Comparison of ENCODE assay signal across 9 cellular contexts in the genomic region with DNA sequence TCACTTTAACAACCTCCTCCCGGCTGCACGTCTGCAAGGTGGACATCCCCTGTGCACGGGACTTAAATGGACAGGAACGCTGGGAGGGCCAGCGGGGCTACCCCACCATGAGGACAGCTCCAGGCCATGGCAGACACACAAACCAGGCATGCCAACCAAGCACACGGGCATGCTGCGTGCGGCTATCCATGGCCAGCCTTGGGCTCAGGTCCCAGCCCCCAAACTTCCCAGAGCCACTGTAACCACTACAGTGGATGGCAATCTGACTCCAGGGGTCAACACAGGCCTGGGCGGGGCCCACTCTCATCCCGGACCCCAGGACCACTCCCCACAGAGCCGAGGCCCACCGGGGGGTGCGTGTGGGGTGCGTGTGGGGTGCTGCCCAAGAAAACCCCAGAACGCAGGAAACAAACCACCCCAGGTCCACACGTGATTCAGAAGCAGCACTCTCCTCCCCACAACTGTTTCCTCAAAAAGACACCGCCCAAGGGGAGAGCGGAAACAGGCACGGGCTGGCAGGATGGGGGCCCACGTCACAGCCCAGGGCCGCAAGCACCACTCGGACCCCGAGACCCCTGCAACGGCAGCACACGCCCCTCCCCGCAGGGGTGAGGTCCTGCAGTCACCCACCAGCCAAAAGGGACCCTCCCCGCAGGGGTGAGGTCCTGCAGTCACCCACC. TPM values are rescaled to one million over a fixed set of nuclear protein-coding genes. Genes with fewer than 3 reads are reported as not detected.
DNase-seq lines count a peak whose midpoint lies in the region; ATAC-seq and TF ChIP-seq lines count a peak whose summit lies in the region.
"Had no signal": no experiment of that assay in that cellular context is flagged by ENCODE, and none has a peak within 500 bp of the region (broad histone marks: within the 10 kb centered on the region; RNA-seq: fewer than 3 reads in every experiment).

No MANE protein-coding gene starts in this region.

- peaks cover 14% of the 10 kb centered on the region for H3K36me3 Mint-ChIP-seq in activated T-helper 2 cell treated with anti-CD3 and anti-CD28 coated beads, Interferon-gamma antibody, Interleukin-2, Interleukin-4, amounts not matched to agents 10 μg/mL and 5 μg/mL and 100 μg/mL, durations not matched to agents 14 hours and 24 hours and 36 hours (ENCODE audit: low read depth)

- H3K4me3 Mint-ChIP-seq in activated T-helper 2 cell treated with anti-CD3 and anti-CD28 coated beads, Interferon-gamma antibody, Interleukin-2, Interleukin-4, amounts not matched to agents 10 μg/mL and 5 μg/mL and 100 μg/mL, durations not matched to agents 14 hours and 24 hours and 36 hours (ENCODE audit: low read depth), result peak overlapping the region; percentile 78

- intact Hi-C loops in activated T-helper 2 cell treated with anti-CD3 and anti-CD28 coated beads, Interferon-gamma antibody, Interleukin-2, Interleukin-4, amounts not matched to agents 10 μg/mL and 5 μg/mL and 100 μg/mL, durations not matched to agents 14 hours and 24 hours and 36 hours (cut with micrococcal nuclease), result loop anchor here (5.0 kb wide), 2 partner anchors 97 to 492 kb away; a partner anchor contains a TSS
- intact Hi-C loops in right lobe of liver (cut with DNase I), result no loop called here

- WGBS in right lobe of liver (ENCODE audit: insufficient coverage, low coverage, low lambda C conversion rate, missing lambda C conversion rate), result 20% methylated on average over 5 of the region's 27 CpGs

- H3K9me3 Mint-ChIP-seq in activated T-helper 2 cell treated with anti-CD3 and anti-CD28 coated beads, Interferon-gamma antibody, Interleukin-2, Interleukin-4, amounts not matched to agents 10 μg/mL and 5 μg/mL and 100 μg/mL, durations not matched to agents 14 hours and 24 hours and 36 hours, result no peaks in the 10 kb centered on the region

- peak in 3 of 4 donors; percentile 0 for ATAC-seq in right lobe of liver
- ATAC-seq in GM21367 (IDR thresholded peaks at IDR 0.05; ENCODE audit: unreplicated experiment), result no peak

- H4K20me1 ChIP-seq in BLaER1 treated with 17β-estradiol and CSF1 and Interleukin-3, amounts not matched to agents 10 nM and 100 nM, result peaks cover 44 to 100% (median 99%) of the 10 kb centered on the region in 11 experiments

- peak overlapping the region; percentile 63 for H3K27ac Mint-ChIP-seq in activated T-helper 2 cell treated with anti-CD3 and anti-CD28 coated beads, Interferon-gamma antibody, Interleukin-2, Interleukin-4, amounts not matched to agents 10 μg/mL and 5 μg/mL and 100 μg/mL, durations not matched to agents 14 hours and 24 hours and 36 hours

- H3K27me3 Mint-ChIP-seq in activated T-helper 2 cell treated with anti-CD3 and anti-CD28 coated beads, Interferon-gamma antibody, Interleukin-2, Interleukin-4, amounts not matched to agents 10 μg/mL and 5 μg/mL and 100 μg/mL, durations not matched to agents 14 hours and 24 hours and 36 hours (ENCODE audit: low read depth), result no peaks in the 10 kb centered on the region

- peaks cover 85 to 100% (median 98%) of the 10 kb centered on the region in 10 experiments for H3K4me1 ChIP-seq in BLaER1 treated with 17β-estradiol and CSF1 and Interleukin-3, amounts not matched to agents 10 nM and 100 nM
- peaks cover 0 to 93% (median 43%) of the 10 kb centered on the region in 4 donors for H3K4me1 ChIP-seq in right lobe of liver

- no peak for TF ChIP-seq CTCF in right lobe of liver (IDR thresholded peaks at IDR 0.05)

- no peak overlapping the region for H3K27ac ChIP-seq in BLaER1 treated with 17β-estradiol and CSF1 and Interleukin-3, amounts not matched to agents 10 nM and 100 nM
- peak overlapping the region; percentile 90 to 99 (median 95) for H3K27ac ChIP-seq in right lobe of liver

- peak overlapping the region in 1 of 10 experiments; percentile 19; a peak in 2 of 20 replicates for H3K4me3 ChIP-seq in BLaER1 treated with 17β-estradiol and CSF1 and Interleukin-3, amounts not matched to agents 10 nM and 100 nM
- H3K4me3 ChIP-seq in right lobe of liver, result peak overlapping the region; percentile 18 to 91 (median 50)

- DNase-seq in HUDEP-2 (lab: John Stamatoyannopoulos, UW; ENCODE audit: unreplicated experiment in 76 of 76) (peak in 64 of 76 experiments; percentile 3 to 62 (median 38)), right lobe of liver (no peak), NCI-H2196 (lab: John Stamatoyannopoulos, UW; ENCODE audit: unreplicated experiment) (no peak), hypothalamus (lab: John Stamatoyannopoulos, UW) (no peak), mesenteric fat pad (ENCODE audit: low spot score) (no peak)
- peak; percentile 65 for DNase-seq in activated T-helper 2 cell treated with anti-CD3 and anti-CD28 coated beads, Interferon-gamma antibody, Interleukin-2, Interleukin-4, amounts not matched to agents 10 μg/mL and 5 μg/mL and 100 μg/mL, durations not matched to agents 14 hours and 24 hours and 36 hours (ENCODE audit: low spot score)
- DNase-seq: NCI-H146 had no signal

- H3K4me1 Mint-ChIP-seq in activated T-helper 2 cell treated with anti-CD3 and anti-CD28 coated beads, Interferon-gamma antibody, Interleukin-2, Interleukin-4, amounts not matched to agents 10 μg/mL and 5 μg/mL and 100 μg/mL, durations not matched to agents 14 hours and 24 hours and 36 hours (ENCODE audit: low read depth), result peaks cover 55% of the 10 kb centered on the region

- peak overlapping the region; percentile 90 to 99 (median 98) for H3K4me2 ChIP-seq in BLaER1 treated with 17β-estradiol and CSF1 and Interleukin-3, amounts not matched to agents 10 nM and 100 nM

- peak overlapping the region in 2 of 11 experiments; percentile 9; a peak in 4 of 22 replicates for H3K9ac ChIP-seq in BLaER1 treated with 17β-estradiol and CSF1 and Interleukin-3, amounts not matched to agents 10 nM and 100 nM

- peaks cover 78 to 99% (median 94%) of the 10 kb centered on the region in 11 experiments for H3K27me3 ChIP-seq in BLaER1 treated with 17β-estradiol and CSF1 and Interleukin-3, amounts not matched to agents 10 nM and 100 nM
- H3K27me3 ChIP-seq in right lobe of liver, result no peaks in the 10 kb centered on the region

- H3K9me3 ChIP-seq in BLaER1 treated with 17β-estradiol and CSF1 and Interleukin-3, amounts not matched to agents 10 nM and 100 nM (replicated peaks in 1 of 11), result no peaks in the 10 kb centered on the region
- H3K9me3 ChIP-seq in right lobe of liver, result no peaks in the 10 kb centered on the region

- H3K36me3 ChIP-seq in BLaER1 treated with 17β-estradiol and CSF1 and Interleukin-3, amounts not matched to agents 10 nM and 100 nM, result no peaks in the 10 kb centered on the region
- no peaks in the 10 kb centered on the region for H3K36me3 ChIP-seq in right lobe of liver

- no peak for TF ChIP-seq POLR2A in right lobe of liver (IDR thresholded peaks at IDR 0.05)

RNA-seq across cellular contexts. Expression of a gene that starts 7.4 kb away (rescaled TPM):
- 31.1 and 31.9 TPM in 2 replicates for total RNA-seq in activated T-helper 2 cell treated with anti-CD3 and anti-CD28 coated beads, Interferon-gamma antibody, Interleukin-2, Interleukin-4, amounts not matched to agents 10 μg/mL and 5 μg/mL and 100 μg/mL, durations not matched to agents 14 hours and 24 hours and 36 hours
- 10 to 100 TPM; 38.9 to 65.2 (median 53.3) TPM for total RNA-seq in right lobe of liver
- 39.4 TPM for total RNA-seq in mesenteric fat pad

Comparison
In these comparisons a context has a peak if more than half of its experiments do, and no peak if none do; other contexts are left out.
1. H3K27ac ChIP-seq: peak in right lobe of liver (3 of 3); none in BLaER1 treated with 17β-estradiol and CSF1 and Interleukin-3, amounts not matched to agents 10 nM and 100 nM (0 of 11).
2. DNase-seq: peak in HUDEP-2 (64 of 76) and activated T-helper 2 cell treated with anti-CD3 and anti-CD28 coated beads, Interferon-gamma antibody, Interleukin-2, Interleukin-4, amounts not matched to agents 10 μg/mL and 5 μg/mL and 100 μg/mL, durations not matched to agents 14 hours and 24 hours and 36 hours (single experiment); none in right lobe of liver (0 of 3), NCI-H2196 (single experiment), hypothalamus (0 of 51) and mesenteric fat pad (single experiment).